Comparison of ENCODE assay signal across 1 cellular context in genomic region chrX:100710816-100711215, GRCh38.
TF ChIP-seq lines count a peak whose summit lies in the region.

No MANE protein-coding gene starts in this region.

TF ChIP-seq in GM23338, 12 proteins besides CTCF, POLR2A, EP300 and RAD21 (continued from another document):
- TF ChIP-seq ZNF462 (CRISPR knock-in tag; IDR thresholded peaks at IDR 0.05): no peak
- no peak for TF ChIP-seq REST (IDR thresholded peaks at IDR 0.05; ENCODE audit: unreplicated experiment)
- no peak for TF ChIP-seq ZNF331 (CRISPR knock-in tag; IDR thresholded peaks at IDR 0.05; ENCODE audit: low read depth)
- no peak for TF ChIP-seq JUNB (IDR thresholded peaks at IDR 0.05; ENCODE audit: unreplicated experiment)
- TF ChIP-seq ETS1 (IDR thresholded peaks at IDR 0.05): no peak
- no peak for TF ChIP-seq STAT1 (IDR thresholded peaks at IDR 0.05; ENCODE audit: unreplicated experiment)
- TF ChIP-seq EZH2 (IDR thresholded peaks at IDR 0.05; ENCODE audit: low read depth, unreplicated experiment): no peak
- no peak for TF ChIP-seq EZH2phosphoT487 (IDR thresholded peaks at IDR 0.05; ENCODE audit: unreplicated experiment)
TF ChIP-seq in GM23338: peak in this region for 0.
